Comparison of ENCODE assay signal across 34 cellular contexts in the genomic region with DNA sequence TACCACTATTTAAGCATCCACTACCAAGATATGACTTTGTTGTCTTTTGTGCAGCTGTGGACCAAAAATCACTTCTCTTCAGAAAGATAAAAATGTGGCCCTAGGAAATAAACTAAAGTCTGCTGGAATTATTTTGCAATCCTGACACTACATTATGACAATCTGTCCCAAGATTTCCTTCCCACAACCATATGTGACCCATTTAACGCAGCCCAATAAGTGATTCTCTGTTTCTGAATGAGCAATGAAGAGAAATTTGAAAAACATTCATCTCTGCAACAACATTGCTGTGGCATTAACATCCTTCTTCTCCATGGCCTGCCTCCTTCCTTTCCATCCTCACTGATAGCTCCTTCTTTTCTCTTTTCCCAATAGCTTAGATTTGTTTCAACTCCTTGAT.
"Had no signal": no experiment of that assay in that cellular context is flagged by ENCODE, and none has a peak within 500 bp of the region (broad histone marks: within the 10 kb centered on the region; RNA-seq: fewer than 3 reads in every experiment).

No MANE protein-coding gene starts in this region.

- H3K9me3 Mint-ChIP-seq: activated CD4-positive, alpha-beta T cell treated with anti-CD3 and anti-CD28 coated beads, Interleukin-2, amount 10 ng/mL, durations not matched to agents 24 days and 14 days; activated naive CD4-positive, alpha-beta T cell treated with anti-CD3 and anti-CD28 coated beads for 36 hours; activated naive CD4-positive, alpha-beta T cell treated with anti-CD3 and anti-CD28 coated beads, Interleukin-2, amount 50 U/mL, for 24 hours; brain had no signal

- H3K4me3 ChIP-seq: adrenal gland, breast epithelium, cardiac muscle cell, esophagus muscularis mucosa, gastrocnemius medialis, heart right ventricle had no signal

- H3K4me3 Mint-ChIP-seq: activated CD4-positive, alpha-beta memory T cell treated with anti-CD3 and anti-CD28 coated beads, Interleukin-2, amount 10 ng/mL, durations not matched to agents 7 days and 5 days; activated CD4-positive, alpha-beta T cell treated with anti-CD3 and anti-CD28 coated beads for 36 hours; activated CD4-positive, alpha-beta T cell treated with anti-CD3 and anti-CD28 coated beads, Interleukin-2, amount 10 ng/mL, durations not matched to agents 24 days and 14 days; activated naive CD4-positive, alpha-beta T cell treated with anti-CD3 and anti-CD28 coated beads for 36 hours; activated naive CD4-positive, alpha-beta T cell treated with anti-CD3 and anti-CD28 coated beads, Interleukin-2, amount 50 U/mL, for 24 hours; activated naive CD8-positive, alpha-beta T cell treated with anti-CD3 and anti-CD28 coated beads for 36 hours; activated naive CD8-positive, alpha-beta T cell treated with anti-CD3 and anti-CD28 coated beads, Interleukin-2, amount 50 U/mL, for 24 hours; activated T-cell treated with anti-CD3 and anti-CD28 coated beads, Interleukin-2, amount 50 U/mL, for 24 hours; activated T-cell treated with anti-CD3 and anti-CD28 coated beads, Interleukin-2, amount 50 U/mL, for 72 hours; brain; effector memory CD8-positive, alpha-beta T cell; T-helper 17 cell had no signal

- H3K36me3 Mint-ChIP-seq: activated naive CD4-positive, alpha-beta T cell treated with anti-CD3 and anti-CD28 coated beads, Interleukin-2, amount 50 U/mL, for 24 hours; activated naive CD8-positive, alpha-beta T cell treated with anti-CD3 and anti-CD28 coated beads for 36 hours; brain had no signal

- H3K27ac Mint-ChIP-seq: activated CD4-positive, alpha-beta memory T cell treated with anti-CD3 and anti-CD28 coated beads, Interleukin-2, amount 10 ng/mL, durations not matched to agents 7 days and 5 days; activated CD4-positive, alpha-beta T cell treated with anti-CD3 and anti-CD28 coated beads for 36 hours; activated CD4-positive, alpha-beta T cell treated with anti-CD3 and anti-CD28 coated beads, Interleukin-2, amount 10 ng/mL, durations not matched to agents 24 days and 14 days; activated naive CD4-positive, alpha-beta T cell treated with anti-CD3 and anti-CD28 coated beads for 36 hours; activated naive CD4-positive, alpha-beta T cell treated with anti-CD3 and anti-CD28 coated beads, Interleukin-2, amount 50 U/mL, for 24 hours; activated naive CD8-positive, alpha-beta T cell treated with anti-CD3 and anti-CD28 coated beads for 36 hours; activated naive CD8-positive, alpha-beta T cell treated with anti-CD3 and anti-CD28 coated beads, Interleukin-2, amount 50 U/mL, for 24 hours; activated T-cell treated with anti-CD3 and anti-CD28 coated beads, Interleukin-2, amount 50 U/mL, for 24 hours; activated T-cell treated with anti-CD3 and anti-CD28 coated beads, Interleukin-2, amount 50 U/mL, for 72 hours; brain; effector memory CD8-positive, alpha-beta T cell; T-helper 17 cell had no signal

- DNase-seq: activated CD4-positive, alpha-beta memory T cell treated with anti-CD3 and anti-CD28 coated beads, Interleukin-2, amount 10 ng/mL, durations not matched to agents 7 days and 5 days; activated CD4-positive, alpha-beta T cell treated with anti-CD3 and anti-CD28 coated beads for 36 hours; activated CD4-positive, alpha-beta T cell treated with anti-CD3 and anti-CD28 coated beads, Interleukin-2, amount 10 ng/mL, durations not matched to agents 24 days and 14 days; activated CD4-positive, alpha-beta T cell treated with anti-CD3 and anti-CD28 coated beads, Interleukin-2, amount 50 U/mL, for 4 hours; activated CD4-positive, CD25-positive, alpha-beta regulatory T cell; activated CD4-positive, CD25-positive, alpha-beta regulatory T cell treated with anti-CD3 and anti-CD28 coated beads, Interleukin-2, amount 50 U/mL, for 72 hours; activated CD8-positive, alpha-beta memory T cell treated with anti-CD3 and anti-CD28 coated beads, Interleukin-2, amount 50 U/mL, for 48 hours; activated effector memory CD4-positive, alpha-beta T cell treated with Interleukin-2 at 50 U/mL for 16 hours; activated naive CD4-positive, alpha-beta T cell treated with anti-CD3 and anti-CD28 coated beads for 36 hours; activated naive CD8-positive, alpha-beta T cell treated with anti-CD3 and anti-CD28 coated beads for 36 hours; activated naive CD8-positive, alpha-beta T cell treated with anti-CD3 and anti-CD28 coated beads, Interleukin-2, amount 50 U/mL, for 24 hours; activated T-cell treated with anti-CD3 and anti-CD28 coated beads for 4 hours; activated T-cell treated with anti-CD3 and anti-CD28 coated beads, Interleukin-2, amount 50 U/mL, for 24 hours; activated T-cell treated with anti-CD3 and anti-CD28 coated beads, Interleukin-2, amount 50 U/mL, for 72 hours; adrenal gland; amygdala; aorta; central memory CD4-positive, alpha-beta T cell; cortex of kidney; dermis blood vessel endothelial cell; effector CD4-positive, alpha-beta T cell; effector memory CD8-positive, alpha-beta T cell; erythroblast; foreskin keratinocyte; gastrocnemius medialis; glutamatergic neuron; heart right ventricle; T-helper 1 cell; T-helper 17 cell had no signal

- H3K27me3 Mint-ChIP-seq: activated CD4-positive, alpha-beta memory T cell treated with anti-CD3 and anti-CD28 coated beads, Interleukin-2, amount 10 ng/mL, durations not matched to agents 7 days and 5 days; activated CD4-positive, alpha-beta T cell treated with anti-CD3 and anti-CD28 coated beads for 36 hours; activated CD4-positive, alpha-beta T cell treated with anti-CD3 and anti-CD28 coated beads, Interleukin-2, amount 10 ng/mL, durations not matched to agents 24 days and 14 days; activated naive CD4-positive, alpha-beta T cell treated with anti-CD3 and anti-CD28 coated beads, Interleukin-2, amount 50 U/mL, for 24 hours; activated naive CD8-positive, alpha-beta T cell treated with anti-CD3 and anti-CD28 coated beads for 36 hours; activated naive CD8-positive, alpha-beta T cell treated with anti-CD3 and anti-CD28 coated beads, Interleukin-2, amount 50 U/mL, for 24 hours; activated T-cell treated with anti-CD3 and anti-CD28 coated beads, Interleukin-2, amount 50 U/mL, for 24 hours; brain; effector memory CD8-positive, alpha-beta T cell; T-helper 17 cell had no signal

- H3K4me1 Mint-ChIP-seq: activated CD4-positive, alpha-beta memory T cell treated with anti-CD3 and anti-CD28 coated beads, Interleukin-2, amount 10 ng/mL, durations not matched to agents 7 days and 5 days; activated CD4-positive, alpha-beta T cell treated with anti-CD3 and anti-CD28 coated beads for 36 hours; activated CD4-positive, alpha-beta T cell treated with anti-CD3 and anti-CD28 coated beads, Interleukin-2, amount 10 ng/mL, durations not matched to agents 24 days and 14 days; activated naive CD4-positive, alpha-beta T cell treated with anti-CD3 and anti-CD28 coated beads, Interleukin-2, amount 50 U/mL, for 24 hours; activated naive CD8-positive, alpha-beta T cell treated with anti-CD3 and anti-CD28 coated beads for 36 hours; activated naive CD8-positive, alpha-beta T cell treated with anti-CD3 and anti-CD28 coated beads, Interleukin-2, amount 50 U/mL, for 24 hours; T-helper 17 cell had no signal
